23 cellular contexts compared by ENCODE assay signal in genomic region chr2:239881031-239881471, GRCh38.
DNase-seq lines count a peak whose midpoint lies in the region; ATAC-seq and TF ChIP-seq lines count a peak whose summit lies in the region.
"Had no signal": no experiment of that assay in that cellular context is flagged by ENCODE, and none has a peak within 500 bp of the region (broad histone marks: within the 10 kb centered on the region; RNA-seq: fewer than 3 reads in every experiment).

No MANE protein-coding gene starts in this region.

- no peak overlapping the region for H2BK5ac ChIP-seq in H9 (ENCODE audit: insufficient read length, low read length)
- H2BK5ac ChIP-seq in mesenchymal stem cell (ENCODE audit: low read depth, low read length, poor library complexity, severe bottlenecking) = no peak overlapping the region

- H4K5ac ChIP-seq in H9 (ENCODE audit: insufficient read length, low read depth, low read length) = no peak overlapping the region

- H3K27ac Mint-ChIP-seq in H9 = no peak overlapping the region
- H3K27ac Mint-ChIP-seq in brain = peak overlapping the region in 3 of 5 experiments; percentile 66 to 80 (median 67)
- no peak overlapping the region for H3K27ac Mint-ChIP-seq in CD14-positive monocyte
- H3K27ac Mint-ChIP-seq: activated naive CD4-positive, alpha-beta T cell treated with anti-CD3 and anti-CD28 coated beads, Interleukin-2, amount 10 ng/mL, durations not matched to agents 7 days and 5 days; T-helper 2 cell treated with Interferon-gamma antibody and Interleukin-4, amounts not matched to agents 5 μg/mL and 100 μg/mL, for 36 hours had no signal

- peaks cover 2 to 6% (median 5%) of the 10 kb centered on the region in 3 experiments; a peak in 4 of 7 replicates for H3K36me3 Mint-ChIP-seq in H9 (ENCODE audit: insufficient read depth in 1 of 3, low read depth in 3 of 3)
- H3K36me3 Mint-ChIP-seq in brain = peaks cover 17% of the 10 kb centered on the region
- H3K36me3 Mint-ChIP-seq in CD14-positive monocyte = peaks cover 13 to 22% of the 10 kb centered on the region in 2 donors

- H3K4me1 Mint-ChIP-seq in H9 = peaks cover 24 to 34% of the 10 kb centered on the region in 2 experiments
- H3K4me1 Mint-ChIP-seq in brain = peaks cover 30% of the 10 kb centered on the region
- peaks cover 41% of the 10 kb centered on the region for H3K4me1 Mint-ChIP-seq in CD14-positive monocyte

- H3K27me3 ChIP-seq in H9 (ENCODE audit: insufficient read depth, low read length) = no peaks in the 10 kb centered on the region
- no peaks in the 10 kb centered on the region for H3K27me3 ChIP-seq in lung (ENCODE audit: control insufficient read depth, insufficient read depth)
- no peaks in the 10 kb centered on the region for H3K27me3 ChIP-seq in testis
- H3K27me3 ChIP-seq in mesenchymal stem cell (ENCODE audit: control insufficient read depth in 1 of 2, insufficient read depth in 1 of 2, low read length in 2 of 2) = peaks cover 0 to 5% of the 10 kb centered on the region in 2 experiments
- H3K27me3 ChIP-seq: dorsolateral prefrontal cortex, sigmoid colon had no signal

- no peak for ATAC-seq in lung (ENCODE audit: insufficient read depth, low FRiP score)
- no peak for ATAC-seq in HG03045 (IDR thresholded peaks at IDR 0.05; ENCODE audit: unreplicated experiment)

- no peaks in the 10 kb centered on the region for H3K79me2 ChIP-seq in H9 (ENCODE audit: insufficient read depth, low read length)

- no peaks in the 10 kb centered on the region for H4K20me1 ChIP-seq in H9 (ENCODE audit: control insufficient read depth, insufficient read depth, insufficient read length)

- H3K4me3 Mint-ChIP-seq in H9 (no peak overlapping the region), brain (no peak overlapping the region), CD14-positive monocyte (peak overlapping the region in 1 of 2 donors; percentile 51)
- H3K4me3 Mint-ChIP-seq: activated naive CD4-positive, alpha-beta T cell treated with anti-CD3 and anti-CD28 coated beads, Interleukin-2, amount 10 ng/mL, durations not matched to agents 7 days and 5 days; CD8-positive, alpha-beta memory T cell; T-helper 2 cell treated with Interferon-gamma antibody and Interleukin-4, amounts not matched to agents 5 μg/mL and 100 μg/mL, for 36 hours had no signal

- no CpG with 5 or more reads among the region's 10 CpGs for WGBS in H9 (ENCODE audit: extremely low coverage, insufficient read length, low lambda C conversion rate)
- WGBS in lung, 2 donors = 76 to 78% methylated on average over 10 of the region's 10 CpGs
- WGBS in testis, 2 donors = 78 to 79% methylated on average over 8 to 10 of the region's 10 CpGs
- 76% methylated on average over 10 of the region's 10 CpGs for WGBS in mesenchymal stem cell

- H3K79me1 ChIP-seq in H9 (ENCODE audit: insufficient read depth, low read depth, low read length, poor library complexity, severe bottlenecking) (no peaks in the 10 kb centered on the region), mesenchymal stem cell (replicated peaks; ENCODE audit: low read length, poor library complexity, severe bottlenecking) (no peaks in the 10 kb centered on the region)

- H3K27me3 Mint-ChIP-seq in H9 (ENCODE audit: low read depth) (peaks cover 16% of the 10 kb centered on the region), brain (no peaks in the 10 kb centered on the region), CD14-positive monocyte (ENCODE audit: low read depth in 3 of 3) (peaks cover 28 to 37% (median 30%) of the 10 kb centered on the region in 3 donors)

- H3K4me3 ChIP-seq in lung (no peak overlapping the region), testis (no peak overlapping the region), mesenchymal stem cell (ENCODE audit: insufficient read depth in 1 of 2, low read depth in 1 of 2, low read length in 2 of 2) (no peak overlapping the region)
- H3K4me3 ChIP-seq: dorsolateral prefrontal cortex, sigmoid colon, SK-N-MC had no signal

- H3K23me2 ChIP-seq in H9 (ENCODE audit: insufficient read length, low read depth, low read length, poor library complexity, severe bottlenecking) = no peaks in the 10 kb centered on the region

- H3K14ac ChIP-seq in H9 (ENCODE audit: insufficient read depth, low read length) = 0 out of 2 replicates have a peak overlapping the region, but pooled peaks have one; percentile 59
- no peak overlapping the region for H3K14ac ChIP-seq in mesenchymal stem cell (ENCODE audit: low read length in 2 of 2)

- H2BK15ac ChIP-seq in H9 (ENCODE audit: low read depth, low read length) (no peak overlapping the region), mesenchymal stem cell (ENCODE audit: low read depth, poor library complexity, severe bottlenecking) (no peak overlapping the region)

- no peak overlapping the region for H3T11ph ChIP-seq in H9 (ENCODE audit: low read length)

- H3K27ac ChIP-seq in H9 (ENCODE audit: insufficient read length, low read depth, low read length) (no peak overlapping the region), lung (ENCODE audit: low read depth in 1 of 2, low read length in 1 of 2) (no peak overlapping the region), testis (no peak overlapping the region), mesenchymal stem cell (ENCODE audit: low read length, poor library complexity, severe bottlenecking) (no peak overlapping the region)
- H3K27ac ChIP-seq: SK-N-MC, WERI-Rb-1 had no signal

- H3K9ac ChIP-seq in H9 (ENCODE audit: extremely low read depth, insufficient read length, low read length) = no peak overlapping the region
- H3K9ac ChIP-seq in mesenchymal stem cell (ENCODE audit: low read length) = no peak overlapping the region

- no peaks in the 10 kb centered on the region for H3K36me3 ChIP-seq in lung (ENCODE audit: control insufficient read depth in 2 of 2, insufficient read depth in 2 of 2, low read length in 2 of 2)
- no peaks in the 10 kb centered on the region for H3K36me3 ChIP-seq in testis (ENCODE audit: low read depth, missing control alignments)
- H3K36me3 ChIP-seq in mesenchymal stem cell (ENCODE audit: control insufficient read depth in 1 of 2, insufficient read depth in 2 of 2, low read depth in 1 of 2, low read length in 2 of 2) = no peaks in the 10 kb centered on the region
- H3K36me3 ChIP-seq: sigmoid colon, WERI-Rb-1 had no signal

- no peak overlapping the region for H4K91ac ChIP-seq in H9 (ENCODE audit: insufficient read length, low read depth, low read length)
- no peak overlapping the region for H4K91ac ChIP-seq in mesenchymal stem cell (ENCODE audit: low read length)

- H3K23ac ChIP-seq in H9 (ENCODE audit: insufficient read length, low read depth, low read length) = no peak overlapping the region
- no peak overlapping the region for H3K23ac ChIP-seq in mesenchymal stem cell (ENCODE audit: low read length in 2 of 2)

- H3K4me1 ChIP-seq in H9 (ENCODE audit: insufficient read depth, low read length) (no peaks in the 10 kb centered on the region), lung (ENCODE audit: control insufficient read depth in 2 of 2, insufficient read depth in 2 of 2, low read length in 2 of 2) (peaks cover 0 to 5% of the 10 kb centered on the region in 2 donors), testis (peaks cover 8% of the 10 kb centered on the region), mesenchymal stem cell (ENCODE audit: control insufficient read depth, insufficient read depth, low read depth, low read length) (no peaks in the 10 kb centered on the region)

- H3K9me3 ChIP-seq in H9 (ENCODE audit: control insufficient read depth, low read depth, low read length) = no peaks in the 10 kb centered on the region
- peaks cover 0 to 10% of the 10 kb centered on the region in 2 donors for H3K9me3 ChIP-seq in lung (ENCODE audit: control insufficient read depth in 2 of 2, insufficient read depth in 1 of 2, low read length in 1 of 2)
- no peaks in the 10 kb centered on the region for H3K9me3 ChIP-seq in testis
- peaks cover 28% of the 10 kb centered on the region for H3K9me3 ChIP-seq in mesenchymal stem cell (ENCODE audit: control insufficient read depth, low read length)

- no peak overlapping the region for H3K56ac ChIP-seq in H9 (ENCODE audit: insufficient read length, low read depth, low read length)

- intact Hi-C loops in testis (cut with DNase I; ENCODE audit: low total_unique reads) (no loop called here), CD14-positive monocyte (cut with micrococcal nuclease) (no loop called here)

- no peak overlapping the region for H3K4me2 ChIP-seq in H9 (ENCODE audit: insufficient read depth, insufficient read length, low read length)
- H3K4me2 ChIP-seq in mesenchymal stem cell (ENCODE audit: low read length, poor library complexity, severe bottlenecking) = no peak overlapping the region

- H3K4ac ChIP-seq in H9 (ENCODE audit: low read depth, low read length) (no peak overlapping the region), mesenchymal stem cell (ENCODE audit: low read depth in 1 of 2, low read length in 2 of 2) (no peak overlapping the region)

- no peak for TF ChIP-seq POLR2A in testis (IDR thresholded peaks at IDR 0.05)

- DNase-seq in H9 = peak; percentile 5
- DNase-seq in lung (ENCODE audit: low spot score) = peak; percentile 20
- peak; percentile 7 for DNase-seq in testis
- no peak for DNase-seq in CD14-positive monocyte (ENCODE audit: low spot score)
- DNase-seq in mesenchymal stem cell = no peak
- DNase-seq: activated CD4-positive, alpha-beta T cell treated with anti-CD3 and anti-CD28 coated beads, Interleukin-2, amount 50 U/mL, for 48 hours; activated naive CD4-positive, alpha-beta T cell treated with anti-CD3 and anti-CD28 coated beads, Interleukin-2, amount 10 ng/mL, durations not matched to agents 7 days and 5 days; activated T-cell treated with anti-CD3 and anti-CD28 coated beads, Interleukin-2, amount 50 U/mL, for 48 hours; caudate nucleus; CD8-positive, alpha-beta memory T cell; DMS153; dorsolateral prefrontal cortex; GF-D8; hippocampal formation; MV-4-11; NCI-H524; sigmoid colon; stimulated activated CD8-positive, alpha-beta memory T cell treated with anti-CD3 and anti-CD28 coated beads, Interleukin-4, amount 100 ng/mL, for 48 hours; WERI-Rb-1 had no signal

- no peak overlapping the region for H2BK120ac ChIP-seq in H9 (ENCODE audit: low read depth, low read length, poor library complexity, severe bottlenecking)
- H2BK120ac ChIP-seq in mesenchymal stem cell (ENCODE audit: low read depth, low read length) = no peak overlapping the region

- TF ChIP-seq CTCF in H9 (conservative IDR thresholded peaks at IDR 0.05) (no peak), brain (conservative IDR thresholded peaks at IDR 0.05) (no peak), lung (IDR thresholded peaks at IDR 0.05; ENCODE audit: control extremely low read depth, extremely low read depth) (no peak), testis (IDR thresholded peaks at IDR 0.05) (no peak), CD14-positive monocyte (IDR thresholded peaks at IDR 0.05) (no peak)

- H2BK20ac ChIP-seq in H9 (ENCODE audit: low read depth, low read length, poor library complexity, severe bottlenecking) = no peak overlapping the region

- H2AFZ ChIP-seq in H9 (ENCODE audit: low read length) (no peak overlapping the region), mesenchymal stem cell (ENCODE audit: low read depth, low read length) (no peak overlapping the region)

- H4K8ac ChIP-seq in H9 (replicated peaks; ENCODE audit: insufficient read length, low read depth, low read length) (no peak overlapping the region), mesenchymal stem cell (ENCODE audit: low read length) (no peak overlapping the region)

- H2BK12ac ChIP-seq in H9 (ENCODE audit: insufficient read length, low read depth, low read length) (no peak overlapping the region), mesenchymal stem cell (ENCODE audit: low read length in 2 of 2) (no peak overlapping the region)

- H2AK5ac ChIP-seq in H9 (ENCODE audit: insufficient read length, low read length) (no peak overlapping the region), mesenchymal stem cell (ENCODE audit: low read length, severe bottlenecking) (no peak overlapping the region)

- peaks cover 22 to 23% of the 10 kb centered on the region in 2 experiments for H3K9me3 Mint-ChIP-seq in H9
- peaks cover 30 to 52% (median 40%) of the 10 kb centered on the region in 5 experiments for H3K9me3 Mint-ChIP-seq in brain
- peaks cover 15 to 41% (median 27%) of the 10 kb centered on the region in 7 donors for H3K9me3 Mint-ChIP-seq in CD14-positive monocyte

- no peak overlapping the region for H3K18ac ChIP-seq in H9 (ENCODE audit: insufficient read length, low read depth, low read length)
- H3K18ac ChIP-seq in mesenchymal stem cell (ENCODE audit: low read depth in 1 of 2, low read length in 2 of 2) = no peak overlapping the region

Comparison
In these comparisons a context has a peak if more than half of its experiments do, and no peak if none do; other contexts are left out.
1. DNase-seq: peak in H9 (single experiment), lung (single experiment) and testis (single experiment); none in CD14-positive monocyte (single experiment) and mesenchymal stem cell (single experiment).
2. H3K27ac Mint-ChIP-seq: peak in brain (3 of 5); none in H9 (0 of 3) and CD14-positive monocyte (0 of 7).